ENCODE assay signal across 8 cellular contexts in genomic region chr19:680287-681028, GRCh38.
DNase-seq lines count a peak whose midpoint lies in the region; ATAC-seq lines count a peak whose summit lies in the region.

No MANE protein-coding gene starts in this region.

- peak; percentile 94 for DNase-seq in AML-193 (lab: John Stamatoyannopoulos, UW)
- DNase-seq in NCI-H345 (lab: John Stamatoyannopoulos, UW), result peak; percentile 99
- DNase-seq in activated CD4-positive, CD25-positive, alpha-beta regulatory T cell treated with anti-CD3 and anti-CD28 coated beads, Interleukin-2, amount 50 U/mL, for 16 hours (ENCODE audit: low read depth, low spot score), result peak; percentile 98
- peak; percentile 98 for DNase-seq in cerebellar cortex (ENCODE audit: low spot score)
- peak; percentile 94 for DNase-seq in kidney glomerular epithelial cell (lab: John Stamatoyannopoulos, UW)
- peak; percentile 100 for DNase-seq in stimulated activated CD4-positive, alpha-beta T cell treated with anti-CD3 and anti-CD28 coated beads, Interleukin-15, amount 100 ng/mL, for 48 hours (ENCODE audit: low read depth in 2 of 2)

- ATAC-seq in GM19035 (IDR thresholded peaks at IDR 0.05; ENCODE audit: unreplicated experiment) (peak; percentile 71), HG03342 (IDR thresholded peaks at IDR 0.05; ENCODE audit: unreplicated experiment) (peak; percentile 74)

Comparison
In these comparisons a context has a peak if more than half of its experiments do, and no peak if none do; other contexts are left out.
1. Peak in every context shown above with its lines: DNase-seq and ATAC-seq.